ENCODE assay signal across 1 cellular context in genomic region chr11:3169235-3169951, GRCh38.
TF ChIP-seq lines count a peak whose summit lies in the region.

No MANE protein-coding gene starts in this region.

TF ChIP-seq in K562, 482 proteins besides CTCF, POLR2A, EP300 and RAD21 (continued from another document and continues in another):
- peak; percentile 69; the same call in 1 of the 2 replicates for TF ChIP-seq SMARCC2 (IDR thresholded peaks at IDR 0.05; ENCODE audit: low read depth)
- peak; percentile 76; the same call in 1 of the 2 replicates for TF ChIP-seq NR1H2 (CRISPR knock-in tag; IDR thresholded peaks at IDR 0.05)
- peak; percentile 98 for TF ChIP-seq CTBP1 (IDR thresholded peaks at IDR 0.05; ENCODE audit: borderline replicate concordance)
- TF ChIP-seq ZNF696 (CRISPR knock-in tag; conservative IDR thresholded peaks at IDR 0.05): no peak
- TF ChIP-seq RNF2 (IDR thresholded peaks at IDR 0.05): peak; percentile 98
- TF ChIP-seq CBFA2T3 (IDR thresholded peaks at IDR 0.05): peak; percentile 96
- 0 out of 2 replicates have a peak, but pooled peaks have one; percentile 89 for TF ChIP-seq ATF6 (CRISPR knock-in tag; IDR thresholded peaks at IDR 0.05)
- TF ChIP-seq E2F6 (IDR thresholded peaks at IDR 0.05; ENCODE audit: borderline replicate concordance in 1 of 2, extremely low read depth in 1 of 2, insufficient read depth in 1 of 2, insufficient read length in 1 of 2, low read depth in 1 of 2, low read length in 1 of 2, poor library complexity in 1 of 2, severe bottlenecking in 1 of 2): peak; percentile 87 to 90
- TF ChIP-seq ESRRA (IDR thresholded peaks at IDR 0.05; ENCODE audit: borderline replicate concordance, low read depth): peak; percentile 90; the same call in 1 of the 2 replicates
- TF ChIP-seq BHLHE40 (IDR thresholded peaks at IDR 0.05; ENCODE audit: low read length): peak; percentile 99
- peak in 1 of 2 experiments; percentile 84; a peak in 2 of 4 replicates for TF ChIP-seq ZMIZ1 (IDR thresholded peaks at IDR 0.05; ENCODE audit: low read depth in 2 of 2, low read length in 2 of 2)
- peak; percentile 89 for TF ChIP-seq SMARCE1 (IDR thresholded peaks at IDR 0.05)
- TF ChIP-seq RBFOX2 (IDR thresholded peaks at IDR 0.05; ENCODE audit: low read depth, low read length): peak; percentile 84
- TF ChIP-seq MYC (IDR thresholded peaks at IDR 0.05; ENCODE audit: low read depth, low read length): peak; percentile 83
- TF ChIP-seq MYC (CRISPR knock-in tag; IDR thresholded peaks at IDR 0.05; ENCODE audit: borderline replicate concordance, low read depth): no peak
- peak; percentile 83 for TF ChIP-seq NEUROD1 (IDR thresholded peaks at IDR 0.05; ENCODE audit: borderline replicate concordance, low read depth, low read length, partially characterized antibody)
- no peak for TF ChIP-seq ID3 (CRISPR knock-in tag; IDR thresholded peaks at IDR 0.05)
- TF ChIP-seq ID3 (tag; IDR thresholded peaks at IDR 0.05): peak; percentile 78
- TF ChIP-seq MTA2 (IDR thresholded peaks at IDR 0.05; ENCODE audit: low read depth): peak; percentile 77
- peak; percentile 26; the same call in 1 of the 2 replicates for TF ChIP-seq ADNP (tag; IDR thresholded peaks at IDR 0.05)
- TF ChIP-seq TAF15 (IDR thresholded peaks at IDR 0.05; ENCODE audit: low read depth, low read length): no peak
- TF ChIP-seq HCFC1 (IDR thresholded peaks at IDR 0.05; ENCODE audit: low read depth, low read length): peak; percentile 39; the same call in 1 of the 2 replicates
- peak; percentile 71; the same call in 1 of the 2 replicates for TF ChIP-seq ETS1 (conservative IDR thresholded peaks at IDR 0.05; ENCODE audit: control insufficient read depth, low read depth, low read length)
- TF ChIP-seq TBL1XR1 (IDR thresholded peaks at IDR 0.05; ENCODE audit: low read length in 2 of 2): peak in 1 of 2 experiments; percentile 60; a peak in 2 of 4 replicates
- TF ChIP-seq CBX8 (IDR thresholded peaks at IDR 0.05; ENCODE audit: borderline replicate concordance, extremely low read depth, low read depth, low read length, poor library complexity, severe bottlenecking): no peak
- peak; percentile 51; the same call in 1 of the 2 replicates for TF ChIP-seq PHF8 (IDR thresholded peaks at IDR 0.05; ENCODE audit: borderline replicate concordance, low read length)
- TF ChIP-seq ZNF609 (CRISPR knock-in tag; IDR thresholded peaks at IDR 0.05; ENCODE audit: borderline replicate concordance): peak; percentile 21
- TF ChIP-seq MAZ (CRISPR knock-in tag; conservative IDR thresholded peaks at IDR 0.05 in 1 of 2, IDR thresholded peaks at IDR 0.05 in 1 of 2): peak; percentile 75 to 82; a peak in 3 of 4 replicates
- TF ChIP-seq EGR1 (conservative IDR thresholded peaks at IDR 0.05): peak; percentile 98
- TF ChIP-seq MAX (CRISPR knock-in tag; IDR thresholded peaks at IDR 0.05): peak; percentile 98
- TF ChIP-seq JUND (IDR thresholded peaks at IDR 0.05; ENCODE audit: borderline replicate concordance, low read depth, low read length): peak; percentile 64
- TF ChIP-seq JUND (tag; IDR thresholded peaks at IDR 0.05; ENCODE audit: borderline replicate concordance, low read depth, low read length): peak; percentile 61; the same call in 2 of the 3 replicates
- peak; percentile 70; the same call in 1 of the 2 replicates for TF ChIP-seq CBX5 (IDR thresholded peaks at IDR 0.05; ENCODE audit: borderline replicate concordance, low read depth)
- TF ChIP-seq NONO (IDR thresholded peaks at IDR 0.05; ENCODE audit: low read depth in 2 of 2, low read length in 1 of 2): peak in 1 of 2 experiments; percentile 8; a peak in 1 of 4 replicates
- TF ChIP-seq GTF2F1 (IDR thresholded peaks at IDR 0.05; ENCODE audit: low read depth, low read length): peak; percentile 49; the same call in 1 of the 2 replicates
- peak; percentile 60 for TF ChIP-seq DACH1 (IDR thresholded peaks at IDR 0.05; ENCODE audit: partially characterized antibody)
- TF ChIP-seq ZNF740 (CRISPR knock-in tag; IDR thresholded peaks at IDR 0.05): peak; percentile 53; the same call in 1 of the 2 replicates
- no peak for TF ChIP-seq ZNF740 (tag; IDR thresholded peaks at IDR 0.05)
- no peak for TF ChIP-seq ZNF347 (CRISPR knock-in tag; IDR thresholded peaks at IDR 0.05; ENCODE audit: low read depth)
- TF ChIP-seq GABPB2 (CRISPR knock-in tag; conservative IDR thresholded peaks at IDR 0.05): no peak
- TF ChIP-seq TOE1 (IDR thresholded peaks at IDR 0.05; ENCODE audit: borderline replicate concordance): peak; percentile 93
- TF ChIP-seq TOE1 (CRISPR knock-in tag; IDR thresholded peaks at IDR 0.05; ENCODE audit: borderline replicate concordance, low read depth): 0 out of 2 replicates have a peak, but pooled peaks have one; percentile 36
- no peak for TF ChIP-seq HNRNPH1 (optimal IDR thresholded peaks at IDR 0.05; ENCODE audit: low read depth, low read length)
- 0 out of 2 replicates have a peak, but pooled peaks have one; percentile 32 for TF ChIP-seq CLOCK (CRISPR knock-in tag; IDR thresholded peaks at IDR 0.05; ENCODE audit: borderline replicate concordance)
- TF ChIP-seq POLR3G (IDR thresholded peaks at IDR 0.05; ENCODE audit: extremely low read depth, insufficient read length, insufficient replicate concordance): no peak
- no peak for TF ChIP-seq SAFB (IDR thresholded peaks at IDR 0.05; ENCODE audit: borderline replicate concordance, low read depth, low read length)
- TF ChIP-seq RAD51 (IDR thresholded peaks at IDR 0.05; ENCODE audit: borderline replicate concordance, low read depth): peak; percentile 92
- no peak for TF ChIP-seq TARDBP (IDR thresholded peaks at IDR 0.05)
